In genomic region chr22:43345761-43346261, GRCh38 we compare ENCODE assay signal across 11 cellular contexts. TPM values are rescaled to one million over a fixed set of nuclear protein-coding genes. Genes with fewer than 3 reads are reported as not detected.
DNase-seq lines count a peak whose midpoint lies in the region; ATAC-seq and TF ChIP-seq lines count a peak whose summit lies in the region.
"Had no signal": no experiment of that assay in that cellular context is flagged by ENCODE, and none has a peak within 500 bp of the region (broad histone marks: within the 10 kb centered on the region; RNA-seq: fewer than 3 reads in every experiment).

No MANE protein-coding gene starts in this region.

- ATAC-seq in GM23338 (no peak), GM21381 (IDR thresholded peaks at IDR 0.05; ENCODE audit: unreplicated experiment) (no peak), GM18873 (IDR thresholded peaks at IDR 0.05; ENCODE audit: low FRiP score, unreplicated experiment) (no peak)
- ATAC-seq in naive thymus-derived CD4-positive, alpha-beta T cell: peak; percentile 47

- no peak overlapping the region for H3K4me3 Mint-ChIP-seq in GM23338
- H3K4me3 Mint-ChIP-seq in naive thymus-derived CD4-positive, alpha-beta T cell: no peak overlapping the region

- H3K27me3 ChIP-seq in GM23338 (ENCODE audit: insufficient read depth) (peaks cover 43% of the 10 kb centered on the region), adrenal gland (peaks cover 4% of the 10 kb centered on the region)
- peaks cover 0 to 7% of the 10 kb centered on the region in 2 donors for H3K27me3 ChIP-seq in naive thymus-derived CD4-positive, alpha-beta T cell (ENCODE audit: control insufficient read depth in 2 of 2, insufficient read depth in 2 of 2, low read length in 2 of 2)
- H3K27me3 ChIP-seq: SJCRH30 had no signal

- no peak overlapping the region for H3K4me3 ChIP-seq in GM23338
- H3K4me3 ChIP-seq in naive thymus-derived CD4-positive, alpha-beta T cell (ENCODE audit: low read length): no peak overlapping the region
- H3K4me3 ChIP-seq in adrenal gland: no peak overlapping the region
- H3K4me3 ChIP-seq: SJCRH30 had no signal

- no peaks in the 10 kb centered on the region for H3K79me2 ChIP-seq in GM23338 (replicated peaks; ENCODE audit: insufficient read depth)

- H3K36me3 ChIP-seq in GM23338 (ENCODE audit: insufficient read depth) (no peaks in the 10 kb centered on the region), adrenal gland (replicated peaks in 1 of 2) (no peaks in the 10 kb centered on the region)
- H3K36me3 ChIP-seq in naive thymus-derived CD4-positive, alpha-beta T cell (ENCODE audit: control insufficient read depth in 2 of 3, insufficient read depth in 3 of 3, low read length in 3 of 3): no peaks in the 10 kb centered on the region
- H3K36me3 ChIP-seq: SJCRH30 had no signal

- H3K4me1 ChIP-seq in GM23338 (ENCODE audit: insufficient read depth) (0 out of 2 replicates have a peak, but pooled peaks cover 4% of the 10 kb centered on the region), adrenal gland (replicated peaks in 1 of 2) (peaks cover 0 to 9% of the 10 kb centered on the region in 2 donors)
- H3K4me1 ChIP-seq in naive thymus-derived CD4-positive, alpha-beta T cell (ENCODE audit: control insufficient read depth in 2 of 2, insufficient read depth in 2 of 2, low read length in 2 of 2): no peaks in the 10 kb centered on the region

- intact Hi-C loops in naive thymus-derived CD4-positive, alpha-beta T cell (cut with micrococcal nuclease): loop anchor here (1.0 to 2.0 kb wide), 5 partner anchors 39 to 159 kb away; partner anchors contain the start of gene TTLL12 (in 1 of the 2)
- intact Hi-C loops in adrenal gland (cut with DNase I): loop anchor here in 1 of 2 donors (2.0 kb wide), 2 partner anchors 71 to 117 kb away; no protein-coding TSS in a partner anchor

- H3K27me3 Mint-ChIP-seq in GM23338 (ENCODE audit: insufficient read depth, low read depth, poor library complexity): peaks cover 47% of the 10 kb centered on the region
- peaks cover 40 to 68% (median 60%) of the 10 kb centered on the region in 5 donors for H3K27me3 Mint-ChIP-seq in naive thymus-derived CD4-positive, alpha-beta T cell

- H3F3A ChIP-seq in GM23338 (replicated peaks; ENCODE audit: low read depth): no peaks in the 10 kb centered on the region

- no peaks in the 10 kb centered on the region for H3K9me2 ChIP-seq in GM23338 (ENCODE audit: insufficient read depth)

- TF ChIP-seq CTCF in GM23338 (conservative IDR thresholded peaks at IDR 0.05; ENCODE audit: low read depth in 2 of 2) (no peak), adrenal gland (IDR thresholded peaks at IDR 0.05) (no peak)

- CTCF ChIA-PET in naive thymus-derived CD4-positive, alpha-beta T cell (lab: Charles Lee): interaction anchor here (0.6 to 2.4 kb wide), 9 partner anchors 9 to 207 kb away, joined by 3 to 29 read pairs (median 6); no protein-coding TSS in a partner anchor

- DNase-seq in SHP77 (lab: John Stamatoyannopoulos, UW) (peak; percentile 6 to 42), SHP77 treated with DMSO at 0.1 percent for 48 hours (lab: John Stamatoyannopoulos, UW) (no peak), GM23338 (ENCODE audit: low spot score) (no peak), SKM-1 treated with dmso at 0.1 percent for 144 hours (lab: John Stamatoyannopoulos, UW; ENCODE audit: unreplicated experiment) (peak; percentile 81), adrenal gland (no peak)
- no peak for DNase-seq in naive thymus-derived CD4-positive, alpha-beta T cell
- DNase-seq: cortex of kidney had no signal

- no peak overlapping the region for H2AFZ ChIP-seq in GM23338

- H3K27ac Mint-ChIP-seq in GM23338: no peak overlapping the region
- H3K27ac Mint-ChIP-seq in naive thymus-derived CD4-positive, alpha-beta T cell: peak overlapping the region in 1 of 9 donors; percentile 3
- H3K27ac Mint-ChIP-seq: naive B cell had no signal

- TF ChIP-seq POLR2A in adrenal gland (IDR thresholded peaks at IDR 0.05): no peak

- no peaks in the 10 kb centered on the region; the same call in 1 of the 3 replicates for H3K36me3 Mint-ChIP-seq in GM23338 (ENCODE audit: low read depth)
- H3K36me3 Mint-ChIP-seq in naive thymus-derived CD4-positive, alpha-beta T cell: peaks cover 0 to 5% (median 0%) of the 10 kb centered on the region in 5 donors

- peaks cover 2% of the 10 kb centered on the region; the same call in 1 of the 3 replicates for H3K9me3 Mint-ChIP-seq in GM23338
- peaks cover 0 to 2% (median 0%) of the 10 kb centered on the region in 11 donors for H3K9me3 Mint-ChIP-seq in naive thymus-derived CD4-positive, alpha-beta T cell

- H3K9me3 ChIP-seq in naive thymus-derived CD4-positive, alpha-beta T cell (ENCODE audit: control insufficient read depth in 2 of 3, low read length in 3 of 3): no peaks in the 10 kb centered on the region
- no peaks in the 10 kb centered on the region for H3K9me3 ChIP-seq in adrenal gland (replicated peaks in 1 of 3)
- H3K9me3 ChIP-seq: SJCRH30 had no signal

- POLR2A ChIA-PET in naive thymus-derived CD4-positive, alpha-beta T cell (lab: Charles Lee): interaction anchor here (1.5 kb wide), 1 partner anchor 116 kb away, joined by 6 read pairs; no protein-coding TSS in a partner anchor

- no peak overlapping the region for H3K27ac ChIP-seq in GM23338 (ENCODE audit: low read depth)
- H3K27ac ChIP-seq in naive thymus-derived CD4-positive, alpha-beta T cell (ENCODE audit: low read depth, low read length): no peak overlapping the region
- H3K27ac ChIP-seq in adrenal gland: no peak overlapping the region
- H3K27ac ChIP-seq: SJCRH30 had no signal

- 76 to 82% (median 80%) methylated on average over 6 of the region's 6 CpGs for WGBS in adrenal gland, 4 donors

- no peaks in the 10 kb centered on the region for H4K20me1 ChIP-seq in GM23338 (replicated peaks; ENCODE audit: insufficient read depth)

- peaks cover 29% of the 10 kb centered on the region for H3K4me1 Mint-ChIP-seq in GM23338
- peaks cover 4 to 24% (median 11%) of the 10 kb centered on the region in 7 donors for H3K4me1 Mint-ChIP-seq in naive thymus-derived CD4-positive, alpha-beta T cell

- 0 out of 2 replicates have a peak overlapping the region, but pooled peaks have one; percentile 15 for H3K4me2 ChIP-seq in GM23338

TF ChIP-seq in GM23338, 12 proteins besides CTCF, POLR2A, EP300 and RAD21 (continues in another document):
- TF ChIP-seq JUNB (IDR thresholded peaks at IDR 0.05; ENCODE audit: unreplicated experiment) (no peak), NANOG (IDR thresholded peaks at IDR 0.05; ENCODE audit: borderline replicate concordance) (no peak), ZNF331 (CRISPR knock-in tag; IDR thresholded peaks at IDR 0.05; ENCODE audit: low read depth) (no peak), CREB1 (CRISPR knock-in tag; IDR thresholded peaks at IDR 0.05; ENCODE audit: low read depth) (no peak), EZH2phosphoT487 (IDR thresholded peaks at IDR 0.05; ENCODE audit: unreplicated experiment) (no peak), ZNF114 (CRISPR knock-in tag; IDR thresholded peaks at IDR 0.05) (no peak), STAT1 (IDR thresholded peaks at IDR 0.05; ENCODE audit: unreplicated experiment) (no peak), POLR2AphosphoS5 (IDR thresholded peaks at IDR 0.05; ENCODE audit: low read depth) (no peak), REST (IDR thresholded peaks at IDR 0.05; ENCODE audit: unreplicated experiment) (no peak), EZH2 (IDR thresholded peaks at IDR 0.05; ENCODE audit: low read depth, unreplicated experiment) (no peak)

RNA-seq across cellular contexts. Expression of gene SCUBE1, which starts 2.6 kb away (rescaled TPM):
- 2.0 and 3.2 TPM in 2 replicates for total RNA-seq in GM23338 (2014; rRNA removed; shearing (Covaris generic))
- polyA plus RNA-seq in GM23338 (2016; fragmentation: Nextera tagmentation; extraction: Ambion mirVana) (0.52 and 0.81 TPM in 2 replicates), adrenal gland (1 to 10 TPM; 2.7 to 5.3 (median 4.2) TPM)
- total RNA-seq in naive thymus-derived CD4-positive, alpha-beta T cell: under 1 TPM in 3 of 5 experiments, not detected in 2; 0.11 to 0.27 (median 0.19) TPM
- polyA plus RNA-seq in naive thymus-derived CD4-positive, alpha-beta T cell: not detected
- total RNA-seq in adrenal gland: 10 to 100 TPM in 6 of 8 donors, 1 to 10 TPM in 2; 3.7 to 34.0 (median 12.0) TPM

Comparison
In these comparisons a context has a peak if more than half of its experiments do, and no peak if none do; other contexts are left out.
1. DNase-seq: peak in SHP77 (2 of 2) and SKM-1 treated with dmso at 0.1 percent for 144 hours (single experiment); none in SHP77 treated with DMSO at 0.1 percent for 48 hours (single experiment), GM23338 (single experiment), naive thymus-derived CD4-positive, alpha-beta T cell (0 of 9) and adrenal gland (0 of 7).